ENCODE assay signal across 4 cellular contexts in genomic region chr1:146715054-146715453, GRCh38.
A peak's percentile ranks its signal among the peaks of the same experiment; 100 is the strongest.
DNase-seq lines count a peak whose midpoint lies in the region; ATAC-seq and TF ChIP-seq lines count a peak whose summit lies in the region.
"Not testable (repeated sequence)": the region's sequence is repeated elsewhere in the genome, so short reads cannot be mapped to it uniquely, and the experiment has no call there.

No MANE protein-coding gene starts in this region.

- not testable (repeated sequence) for TF ChIP-seq CTCF in RWPE2 (IDR thresholded peaks at IDR 0.05; ENCODE audit: poor library complexity, severe bottlenecking); foreskin keratinocyte (conservative IDR thresholded peaks at IDR 0.05)

- not testable (repeated sequence) for H3K4me3 Mint-ChIP-seq in stimulated activated memory B cell treated with anti-CD40 and anti-IgM and Interleukin-4, amounts not matched to agents 10 μg/mL and 1 μg/mL and 100 μg/mL, for 72 hours

- not testable (repeated sequence) for DNase-seq in RWPE2 (ENCODE audit: low spot score); foreskin keratinocyte

- not testable (repeated sequence) for H3K36me3 Mint-ChIP-seq in stimulated activated memory B cell treated with anti-CD40 and anti-IgM and Interleukin-4, amounts not matched to agents 10 μg/mL and 1 μg/mL and 100 μg/mL, for 72 hours

- H3K4me3 ChIP-seq in RWPE2 (ENCODE audit: severe bottlenecking) = not testable (repeated sequence)

- not testable (repeated sequence) for H3K4me1 Mint-ChIP-seq in stimulated activated memory B cell treated with anti-CD40 and anti-IgM and Interleukin-4, amounts not matched to agents 10 μg/mL and 1 μg/mL and 100 μg/mL, for 72 hours

- H3K27me3 ChIP-seq in RWPE2 (ENCODE audit: insufficient read depth, poor library complexity, severe bottlenecking); foreskin keratinocyte: not testable (repeated sequence)

- H3K36me3 ChIP-seq in RWPE2 (ENCODE audit: low read depth) = not testable (repeated sequence)

- ATAC-seq in RWPE2 (ENCODE audit: low read depth) (peak; percentile 89), esophagus mucosa (peak; percentile 43), foreskin keratinocyte (peak; percentile 96)
- peak; percentile 20 for ATAC-seq in stimulated activated memory B cell treated with anti-CD40 and anti-IgM and Interleukin-4, amounts not matched to agents 10 μg/mL and 1 μg/mL and 100 μg/mL, for 72 hours

- H3K9me3 ChIP-seq in RWPE2 (ENCODE audit: severe bottlenecking) = not testable (repeated sequence)

- not testable (repeated sequence) for H3K27ac Mint-ChIP-seq in stimulated activated memory B cell treated with anti-CD40 and anti-IgM and Interleukin-4, amounts not matched to agents 10 μg/mL and 1 μg/mL and 100 μg/mL, for 72 hours

- H3K27me3 Mint-ChIP-seq in stimulated activated memory B cell treated with anti-CD40 and anti-IgM and Interleukin-4, amounts not matched to agents 10 μg/mL and 1 μg/mL and 100 μg/mL, for 72 hours = not testable (repeated sequence)

- H3K4me1 ChIP-seq in RWPE2 (ENCODE audit: insufficient read depth, poor library complexity, severe bottlenecking); foreskin keratinocyte: not testable (repeated sequence)

- H3K27ac ChIP-seq in RWPE2 (ENCODE audit: poor library complexity, severe bottlenecking); foreskin keratinocyte: not testable (repeated sequence)

- H3K9me3 Mint-ChIP-seq in stimulated activated memory B cell treated with anti-CD40 and anti-IgM and Interleukin-4, amounts not matched to agents 10 μg/mL and 1 μg/mL and 100 μg/mL, for 72 hours = not testable (repeated sequence)

Comparison
In these comparisons a context has a peak if more than half of its experiments do, and no peak if none do; other contexts are left out.
1. ATAC-seq: peak in every context shown above with its lines; median percentile 96 in foreskin keratinocyte; 89 in RWPE2; 43 in esophagus mucosa; 20 in stimulated activated memory B cell treated with anti-CD40 and anti-IgM and Interleukin-4, amounts not matched to agents 10 μg/mL and 1 μg/mL and 100 μg/mL, for 72 hours.